Comparison of ENCODE assay signal across 17 cellular contexts in the genomic region with DNA sequence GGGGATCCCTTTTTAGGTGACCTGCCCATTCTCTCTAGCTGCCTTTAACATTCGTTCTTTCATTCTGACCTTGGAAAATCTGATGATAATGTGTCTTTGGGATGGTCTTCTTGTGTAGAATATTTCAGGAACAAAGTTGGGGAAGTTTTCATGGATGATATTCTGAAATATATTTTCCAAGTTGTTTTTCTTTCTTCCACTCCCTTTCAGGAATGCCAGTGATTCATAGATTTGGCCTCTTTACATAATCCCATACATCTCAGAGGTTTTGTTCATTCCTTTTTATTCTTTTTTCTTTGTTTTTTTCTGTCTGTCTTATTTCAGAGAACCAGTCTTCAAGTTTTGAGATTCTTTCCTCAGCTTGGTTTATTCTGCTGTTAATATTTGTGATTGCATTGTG.
"Had no signal": no experiment of that assay in that cellular context is flagged by ENCODE, and none has a peak within 500 bp of the region (broad histone marks: within the 10 kb centered on the region; RNA-seq: fewer than 3 reads in every experiment).

No MANE protein-coding gene starts in this region.

- H3K4me1 ChIP-seq: gastroesophageal sphincter, heart right ventricle, prostate gland, right atrium auricular region, stomach had no signal

- H3K4me3 ChIP-seq: gastroesophageal sphincter, heart right ventricle, prostate gland, right atrium auricular region, skin epidermis, stomach had no signal

- ATAC-seq: activated CD8-positive, alpha-beta T cell treated with anti-CD3 and anti-CD28 coated beads for 36 hours; activated T-helper 17 cell treated with anti-CD3 and anti-CD28 coated beads, Interleukin-2, amount 50 U/mL, for 72 hours; gastroesophageal sphincter; heart right ventricle; stimulated activated effector memory CD8-positive, alpha-beta T cell treated with anti-CD3 and anti-CD28 coated beads, Interleukin-12 subunit alpha, Interleukin-12 subunit beta, amount 100 ng/mL, for 72 hours had no signal

- H3K36me3 ChIP-seq: gastroesophageal sphincter, heart right ventricle, prostate gland, right atrium auricular region, stomach had no signal

- H3K27me3 ChIP-seq: gastroesophageal sphincter, right atrium auricular region had no signal

- H3K27ac ChIP-seq: gastroesophageal sphincter, heart right ventricle, prostate gland, right atrium auricular region, skin epidermis, stomach had no signal

- H3K9me3 ChIP-seq: gastroesophageal sphincter, prostate gland, stomach had no signal

- DNase-seq: activated CD4-positive, alpha-beta T cell treated with anti-CD3 and anti-CD28 coated beads, Interleukin-2, amount 10 ng/mL, durations not matched to agents 24 days and 14 days; activated CD8-positive, alpha-beta T cell treated with anti-CD3 and anti-CD28 coated beads for 36 hours; activated naive CD4-positive, alpha-beta T cell treated with Interleukin-2 at 50 U/mL for 16 hours; activated naive CD8-positive, alpha-beta T cell treated with anti-CD3 and anti-CD28 coated beads, Interleukin-2, amount 10 ng/mL, durations not matched to agents 7 days and 5 days; activated T-cell treated with anti-CD3 and anti-CD28 coated beads, Interleukin-2, amount 50 U/mL, for 1 hour; aorta; endodermal cell; heart right ventricle; occipital lobe; stimulated activated CD4-positive, alpha-beta T cell treated with anti-CD3 and anti-CD28 coated beads, Interleukin-4, amount 100 ng/mL, for 1 hour; stomach had no signal
